ENCODE assay signal across 20 cellular contexts in the genomic region with DNA sequence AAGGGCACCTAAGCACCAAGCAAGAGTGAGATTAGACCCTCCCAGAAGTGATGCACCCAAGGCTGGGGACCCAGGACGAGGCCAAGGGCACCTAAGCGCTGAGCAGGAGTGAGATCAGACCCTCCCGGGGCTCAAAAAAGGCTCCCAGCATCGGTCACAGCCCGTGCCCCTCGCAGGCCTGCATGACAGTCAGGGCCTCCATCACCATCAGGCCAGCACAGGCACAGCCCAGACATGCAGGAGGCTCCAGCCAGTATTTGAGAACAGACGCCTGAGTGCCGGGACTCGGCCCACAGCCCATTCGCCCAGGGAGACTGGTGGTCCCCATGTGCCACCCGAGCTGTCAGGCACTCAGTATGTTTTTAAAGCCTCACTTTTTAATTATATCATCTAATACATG.
"Had no signal": no experiment of that assay in that cellular context is flagged by ENCODE, and none has a peak within 500 bp of the region (broad histone marks: within the 10 kb centered on the region; RNA-seq: fewer than 3 reads in every experiment).

No MANE protein-coding gene starts in this region.

- ATAC-seq: activated T-helper 17 cell treated with anti-CD3 and anti-CD28 coated beads, Interleukin-2, amount 50 U/mL, for 72 hours; PC-3; T-cell had no signal

- DNase-seq: activated B cell treated with CpG ODN at 0.5 μM for 24 hours; activated CD4-positive, alpha-beta memory T cell treated with anti-CD3 and anti-CD28 coated beads, Interleukin-2, amount 10 ng/mL, durations not matched to agents 7 days and 5 days; activated CD4-positive, alpha-beta T cell treated with anti-CD3 and anti-CD28 coated beads, Interleukin-2, amount 50 U/mL, for 1 hour; activated gamma-delta T cell; activated naive CD4-positive, alpha-beta T cell treated with anti-CD3 and anti-CD28 coated beads for 36 hours; activated T-cell treated with anti-CD3 and anti-CD28 coated beads for 4 hours; activated T-cell treated with anti-CD3 and anti-CD28 coated beads, Interleukin-2, amount 50 U/mL, for 48 hours; amygdala; Kasumi-1; KBM-7; NCI-H1048; NCI-H146; NCI-H510A treated with DMSO at 0.1 percent for 48 hours; NCI-H69; PC-3; SIG-M5; T-cell; T-helper 2 cell; T1000 had no signal
